Comparison of ENCODE assay signal across 8 cellular contexts in genomic region chr1:84434081-84434755, GRCh38. TPM values are rescaled to one million over a fixed set of nuclear protein-coding genes. Genes with fewer than 3 reads are reported as not detected.
DNase-seq lines count a peak whose midpoint lies in the region; ATAC-seq, FAIRE-seq and TF ChIP-seq lines count a peak whose summit lies in the region.

No MANE protein-coding gene starts in this region.

- H3K27me3 ChIP-seq in KMS-11 (ENCODE audit: insufficient read depth, low read depth) (no peaks in the 10 kb centered on the region), GM12878 (replicated peaks in 1 of 2; ENCODE audit: control insufficient read depth in 2 of 2, insufficient read depth in 2 of 2, low read length in 1 of 2) (no peaks in the 10 kb centered on the region), psoas muscle (ENCODE audit: insufficient read depth in 3 of 3, low read length in 2 of 3) (no peaks in the 10 kb centered on the region)

- TF ChIP-seq POLR2A in GM12878 (IDR thresholded peaks at IDR 0.05; ENCODE audit: low read depth, low read length) (no peak), H54 (IDR thresholded peaks at IDR 0.05; ENCODE audit: low read depth, low read length) (no peak)

- H3K27me3 Mint-ChIP-seq in activated T-cell treated with anti-CD3 and anti-CD28 coated beads, Interleukin-2, amount 50 U/mL, for 24 hours, result no peaks in the 10 kb centered on the region

- CTCF ChIA-PET in GM12878 (lab: Yijun Ruan, JAX), result interaction anchor here (0.5 to 5.9 kb wide), 23 partner anchors 8 to 875 kb away, joined by 3 to 33 read pairs (median 4); partner anchors contain the start of gene PRKACB

- TF ChIP-seq EP300 in GM12878 (IDR thresholded peaks at IDR 0.05; ENCODE audit: borderline replicate concordance in 1 of 2, control insufficient read depth in 1 of 2, low read depth in 2 of 2, low read length in 2 of 2), result no peak

- H3K4me2 ChIP-seq in KMS-11 (peak overlapping the region; percentile 45; the same call in 1 of the 2 replicates), GM12878 (ENCODE audit: control insufficient read depth, insufficient read depth) (peak overlapping the region; percentile 7; the same call in 1 of the 2 replicates)

- H3K9ac ChIP-seq in KMS-11, result no peak overlapping the region
- no peak overlapping the region for H3K9ac ChIP-seq in GM12878 (ENCODE audit: control insufficient read depth, insufficient read depth, low read length)

- POLR2A ChIA-PET in GM12878 (lab: Charles Lee), result interaction anchor here (0.6 kb wide), 1 partner anchor 46 kb away, joined by 4 read pairs; no protein-coding TSS in a partner anchor

- H3K4me1 Mint-ChIP-seq in activated T-cell treated with anti-CD3 and anti-CD28 coated beads, Interleukin-2, amount 50 U/mL, for 24 hours (ENCODE audit: low read depth), result no peaks in the 10 kb centered on the region

- H3K9me3 ChIP-seq in GM12878 (replicated peaks; ENCODE audit: control insufficient read depth, insufficient read depth, low read length), result no peaks in the 10 kb centered on the region
- H3K9me3 ChIP-seq in psoas muscle, result no peaks in the 10 kb centered on the region

- H3K79me2 ChIP-seq in KMS-11 (ENCODE audit: insufficient read depth, low read depth) (no peaks in the 10 kb centered on the region), GM12878 (ENCODE audit: control insufficient read depth, insufficient read depth, low read length) (no peaks in the 10 kb centered on the region)

- H2AFZ ChIP-seq in KMS-11 (ENCODE audit: low read depth) (no peak overlapping the region), GM12878 (ENCODE audit: control insufficient read depth, low read depth, low read length) (no peak overlapping the region)

- intact Hi-C loops in GM12878 (cut with micrococcal nuclease; ENCODE audit: unreplicated experiment) (loop anchor here (1.0 to 5.0 kb wide), 5 partner anchors 132 to 529 kb away; partner anchors contain the start of gene SAMD13), psoas muscle (cut with DNase I) (loop anchor here (2.0 to 10.0 kb wide), 5 partner anchors 132 to 502 kb away; partner anchors contain the start of gene SAMD13 (in 1 of the 2))

- H3K4me1 ChIP-seq in KMS-11 (ENCODE audit: low read depth, poor library complexity, severe bottlenecking) (peaks cover 13% of the 10 kb centered on the region), GM12878 (ENCODE audit: control insufficient read depth, insufficient read depth, low read length) (peaks cover 5% of the 10 kb centered on the region), psoas muscle (no peaks in the 10 kb centered on the region)

- H3K36me3 ChIP-seq in KMS-11 (ENCODE audit: insufficient read depth), result no peaks in the 10 kb centered on the region
- no peaks in the 10 kb centered on the region for H3K36me3 ChIP-seq in GM12878 (ENCODE audit: control insufficient read depth in 2 of 2, insufficient read depth in 2 of 2, low read length in 1 of 2)
- H3K36me3 ChIP-seq in psoas muscle (ENCODE audit: insufficient read depth in 1 of 2, low read depth in 1 of 2), result no peaks in the 10 kb centered on the region

- H4K20me1 ChIP-seq in KMS-11 (ENCODE audit: insufficient read depth) (no peaks in the 10 kb centered on the region), GM12878 (ENCODE audit: control insufficient read depth, insufficient read depth) (no peaks in the 10 kb centered on the region)

- H3K36me3 Mint-ChIP-seq in activated T-cell treated with anti-CD3 and anti-CD28 coated beads, Interleukin-2, amount 50 U/mL, for 24 hours (ENCODE audit: low read depth), result no peaks in the 10 kb centered on the region

- SMC1A ChIA-PET in GM12878 (lab: Charles Lee; ENCODE audit: uncharacterized antibody, unreplicated experiment), result interaction anchor here (0.6 to 2.9 kb wide), 14 partner anchors 8 to 525 kb away, joined by 3 to 18 read pairs (median 5); partner anchors contain the start of gene PRKACB

- H3K4me3 ChIP-seq in KMS-11 (IDR thresholded peaks at IDR 0.05; ENCODE audit: insufficient read depth, low read depth, low read length) (no peak overlapping the region), GM12878 (no peak overlapping the region), psoas muscle (peak overlapping the region; percentile 53)

- BruUV-seq in GM12878 (replicated peaks; lab: Mats Ljungman, UMichigan), result no TSS peak

- 75% methylated on average over 5 of the region's 6 CpGs for WGBS in GM12878 (ENCODE audit: insufficient coverage, insufficient replicate concordance, low lambda C conversion rate, missing lambda C conversion rate)
- WGBS in psoas muscle, 3 donors, result 69 to 75% (median 71%) methylated on average over 6 of the region's 6 CpGs

- H3K27ac ChIP-seq in KMS-11 (no peak overlapping the region), GM12878 (ENCODE audit: control insufficient read depth, insufficient read depth) (no peak overlapping the region), psoas muscle (no peak overlapping the region)

- H3K27ac Mint-ChIP-seq in activated T-cell treated with anti-CD3 and anti-CD28 coated beads, Interleukin-2, amount 50 U/mL, for 24 hours, result no peak overlapping the region

- TF ChIP-seq CTCF in KMS-11 (conservative IDR thresholded peaks at IDR 0.05; ENCODE audit: low read depth, low read length) (no peak; the same call in 1 of the 2 replicates), GM12878 (IDR thresholded peaks at IDR 0.05 in 2 of 3, conservative IDR thresholded peaks at IDR 0.05 in 1 of 3; ENCODE audit: control insufficient read depth in 2 of 3, extremely low read depth in 1 of 3, insufficient read depth in 1 of 3, low read depth in 3 of 3, low read length in 3 of 3) (no peak), psoas muscle (IDR thresholded peaks at IDR 0.05) (no peak)

- FAIRE-seq in GM12878 (lab: Jason Lieb, UNC), result no peak
- FAIRE-seq in H54 (lab: Jason Lieb, UNC), result no peak
- no peak for FAIRE-seq in GM19239 (lab: Jason Lieb, UNC)

- RAD21 ChIA-PET in GM12878 (lab: Charles Lee; ENCODE audit: unreplicated experiment), result interaction anchor here (0.6 to 3.7 kb wide), 9 partner anchors 8 to 512 kb away, joined by 3 to 24 read pairs (median 3); partner anchors contain the start of gene PRKACB

- H3K9me3 Mint-ChIP-seq in activated T-cell treated with anti-CD3 and anti-CD28 coated beads, Interleukin-2, amount 50 U/mL, for 24 hours, result peaks cover 8% of the 10 kb centered on the region

- in situ Hi-C loops in GM12878 (cut with MboI), result loop anchor here (5.0 to 10.0 kb wide), 2 partner anchors 282 to 509 kb away; no protein-coding TSS in a partner anchor

- H3K4me3 Mint-ChIP-seq in activated T-cell treated with anti-CD3 and anti-CD28 coated beads, Interleukin-2, amount 50 U/mL, for 24 hours, result peak overlapping the region; percentile 64

- no peak for TF ChIP-seq RAD21 in GM12878 (IDR thresholded peaks at IDR 0.05; ENCODE audit: insufficient read depth, low read depth, low read length)

- ATAC-seq in GM12878 (no peak), psoas muscle (peak in 1 of 4 donors; percentile 49)

- no peak for DNase-seq in activated T-cell treated with anti-CD3 and anti-CD28 coated beads, Interleukin-2, amount 50 U/mL, for 24 hours
- DNase-seq in activated T-cell treated with anti-CD3 and anti-CD28 coated beads for 4 hours, result no peak
- no peak for DNase-seq in GM12878 (ENCODE audit: low read depth, low spot score)
- DNase-seq in psoas muscle, result no peak
- DNase-seq in H54 (ENCODE audit: insufficient read length, low spot score), result no peak
- no peak for DNase-seq in cerebellar nuclear complex (lab: John Stamatoyannopoulos, UW)
- DNase-seq in GM19239 (ENCODE audit: insufficient read length, low spot score), result no peak

TF ChIP-seq in GM12878, 131 proteins besides CTCF, POLR2A, EP300 and RAD21 (continues in another document):
- TF ChIP-seq GABPA (IDR thresholded peaks at IDR 0.05; ENCODE audit: low read depth), result no peak
- no peak for TF ChIP-seq STAT3 (IDR thresholded peaks at IDR 0.05; ENCODE audit: low read depth, low read length)
- TF ChIP-seq SUZ12 (IDR thresholded peaks at IDR 0.05; ENCODE audit: unreplicated experiment), result no peak
- no peak for TF ChIP-seq SMAD1 (IDR thresholded peaks at IDR 0.05; ENCODE audit: low read depth, partially characterized antibody)

RNA-seq across cellular contexts. Expression of gene DNASE2B, which starts 35.9 kb away (rescaled TPM):
- not detected in 2 replicates for total RNA-seq in GM12878 (2013; cell fraction: nucleolus; rRNA removed)
- total RNA-seq in GM12878 (2014; rRNA removed) (not detected in 2 replicates), GM12878 (2014; rRNA removed; fragmentation: Illumina TruSeq; extraction: Trizol) (not detected in 2 replicates), GM12878 (2021) (not detected in 2 replicates), psoas muscle (1 to 10 TPM in 1 of 4 donors, under 1 TPM in 1, not detected in 2; 0.50 to 3.1 TPM)
- not detected for polyA plus RNA-seq in GM12878 (2011; ENCODE audit: low read depth)
- polyA plus RNA-seq in GM12878 (2011; rRNA removed) (not detected in 2 replicates), GM12878 (2014; fragmentation: Illumina TruSeq; extraction: Trizol) (not detected in 2 replicates), GM12878 (2014; fragmentation: Nextera tagmentation; extraction: Ambion mirVana) (not detected), GM12878 (2014; rRNA removed) (not detected in 2 replicates), GM12878 (2016; fragmentation: Nextera tagmentation; extraction: Ambion mirVana) (not detected), psoas muscle (1 to 10 TPM in 1 of 3 donors, under 1 TPM in 2; 0.18 to 1.1 (median 0.84) TPM)
- not detected in 2 replicates for polyA plus RNA-seq in GM12878 (2011; cell fraction: cytosol; rRNA removed)
- polyA plus RNA-seq in GM12878 (2011; cell fraction: nucleus; rRNA removed), result not detected in 2 replicates
- not detected in 2 replicates for polyA plus RNA-seq in GM12878 (2012)
- polyA minus RNA-seq in GM12878 (2011; rRNA and poly(A)+ RNA removed), result not detected in 2 replicates
- polyA minus RNA-seq in GM12878 (2011; cell fraction: cytosol; rRNA and poly(A)+ RNA removed), result not detected in 2 replicates
- polyA minus RNA-seq in GM12878 (2011; cell fraction: nucleus; rRNA and poly(A)+ RNA removed), result not detected in 2 replicates

RNA-seq across cellular contexts. Expression of gene RPF1, which starts 44.8 kb away (rescaled TPM):
- 18.0 and 19.0 TPM in 2 replicates for total RNA-seq in GM12878 (2013; cell fraction: nucleolus; rRNA removed)
- 59.8 and 60.1 TPM in 2 replicates for total RNA-seq in GM12878 (2014; rRNA removed)
- 72.2 and 78.9 TPM in 2 replicates for total RNA-seq in GM12878 (2014; rRNA removed; fragmentation: Illumina TruSeq; extraction: Trizol)
- total RNA-seq in GM12878 (2021), result 36.6 and 37.0 TPM in 2 replicates
- polyA plus RNA-seq in GM12878 (2011; ENCODE audit: low read depth), result 20.1 TPM
- 48.4 and 66.7 TPM in 2 replicates for polyA plus RNA-seq in GM12878 (2011; rRNA removed)
- polyA plus RNA-seq in GM12878 (2011; cell fraction: cytosol; rRNA removed), result 19.2 and 20.2 TPM in 2 replicates
- 14.7 and 18.0 TPM in 2 replicates for polyA plus RNA-seq in GM12878 (2011; cell fraction: nucleus; rRNA removed)
- 25.4 and 29.4 TPM in 2 replicates for polyA plus RNA-seq in GM12878 (2012)
- polyA plus RNA-seq in GM12878 (2014; fragmentation: Illumina TruSeq; extraction: Trizol), result 97.5 and 98.3 TPM in 2 replicates
- polyA plus RNA-seq in GM12878 (2014; fragmentation: Nextera tagmentation; extraction: Ambion mirVana), result 10 to 100 TPM; 45.0 to 45.5 TPM
- polyA plus RNA-seq in GM12878 (2014; rRNA removed), result 61.8 and 72.8 TPM in 2 replicates
- polyA plus RNA-seq in GM12878 (2016; fragmentation: Nextera tagmentation; extraction: Ambion mirVana), result 10 to 100 TPM; 54.6 to 57.7 TPM
- polyA minus RNA-seq in GM12878 (2011; rRNA and poly(A)+ RNA removed), result 8.2 and 11.8 TPM in 2 replicates
- polyA minus RNA-seq in GM12878 (2011; cell fraction: cytosol; rRNA and poly(A)+ RNA removed), result 4.8 and 7.4 TPM in 2 replicates
- 5.1 and 7.6 TPM in 2 replicates for polyA minus RNA-seq in GM12878 (2011; cell fraction: nucleus; rRNA and poly(A)+ RNA removed)
- 10 to 100 TPM; 29.2 to 38.5 (median 32.0) TPM for total RNA-seq in psoas muscle
- polyA plus RNA-seq in psoas muscle, result 10 to 100 TPM; 44.7 to 75.5 (median 69.4) TPM
